28 cellular contexts compared by ENCODE assay signal in the genomic region with DNA sequence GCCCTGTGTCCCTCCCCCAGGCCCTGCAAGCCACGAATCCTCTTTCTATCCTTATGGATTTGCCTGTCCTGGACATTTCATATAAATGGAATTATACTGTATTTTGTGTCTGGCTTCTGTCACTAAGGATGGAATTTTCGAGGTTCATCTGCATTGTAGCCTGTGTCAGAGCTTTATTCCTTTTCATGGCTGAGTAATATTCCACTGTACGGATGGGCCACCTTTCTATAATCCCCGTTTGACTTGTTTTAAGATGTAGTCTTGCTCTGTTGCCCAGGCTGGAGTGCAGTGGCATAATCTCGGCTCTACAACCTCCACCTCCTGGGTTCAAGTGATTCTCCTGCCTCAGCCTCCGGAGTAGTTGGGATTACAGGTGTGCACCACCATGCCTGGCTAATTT.
"Had no signal": no experiment of that assay in that cellular context is flagged by ENCODE, and none has a peak within 500 bp of the region (broad histone marks: within the 10 kb centered on the region; RNA-seq: fewer than 3 reads in every experiment).

No MANE protein-coding gene starts in this region.

- H3K27me3 ChIP-seq: adrenal gland, SJSA1 had no signal

- H3K27ac Mint-ChIP-seq: activated CD4-positive, alpha-beta memory T cell treated with anti-CD3 and anti-CD28 coated beads, Interleukin-2, amount 10 ng/mL, durations not matched to agents 7 days and 5 days; activated CD4-positive, alpha-beta T cell treated with anti-CD3 and anti-CD28 coated beads for 36 hours; activated T-cell treated with anti-CD3 and anti-CD28 coated beads, Interleukin-2, amount 50 U/mL, for 24 hours; T-helper 1 cell treated with Interleukin-12 subunit alpha and Interleukin-12 subunit beta and Interleukin-4 antibody, amounts not matched to agents 30 μg/mL and 1 μg/mL, for 36 hours had no signal

- H3K27me3 Mint-ChIP-seq: activated CD4-positive, alpha-beta memory T cell treated with anti-CD3 and anti-CD28 coated beads, Interleukin-2, amount 10 ng/mL, durations not matched to agents 7 days and 5 days; activated CD4-positive, alpha-beta T cell treated with anti-CD3 and anti-CD28 coated beads for 36 hours; activated naive CD8-positive, alpha-beta T cell treated with anti-CD3 and anti-CD28 coated beads, Interleukin-2, amount 10 ng/mL, durations not matched to agents 7 days and 5 days; activated T-cell treated with anti-CD3 and anti-CD28 coated beads, Interleukin-2, amount 50 U/mL, for 24 hours had no signal

- H3K27ac ChIP-seq: adrenal gland, KMS-11, SJSA1 had no signal

- H3K9me3 Mint-ChIP-seq: activated CD4-positive, alpha-beta memory T cell treated with anti-CD3 and anti-CD28 coated beads, Interleukin-2, amount 10 ng/mL, durations not matched to agents 7 days and 5 days; activated naive CD8-positive, alpha-beta T cell treated with anti-CD3 and anti-CD28 coated beads, Interleukin-2, amount 10 ng/mL, durations not matched to agents 7 days and 5 days; activated T-cell treated with anti-CD3 and anti-CD28 coated beads, Interleukin-2, amount 50 U/mL, for 24 hours; T-helper 1 cell treated with Interleukin-12 subunit alpha and Interleukin-12 subunit beta and Interleukin-4 antibody, amounts not matched to agents 30 μg/mL and 1 μg/mL, for 36 hours; T-helper 2 cell treated with Interferon-gamma antibody and Interleukin-4, amounts not matched to agents 5 μg/mL and 100 μg/mL, for 36 hours had no signal

- H3K36me3 ChIP-seq: adrenal gland had no signal

- DNase-seq: activated CD4-positive, alpha-beta memory T cell treated with anti-CD3 and anti-CD28 coated beads, Interleukin-2, amount 10 ng/mL, durations not matched to agents 7 days and 5 days; activated CD4-positive, alpha-beta T cell treated with anti-CD3 and anti-CD28 coated beads for 36 hours; activated gamma-delta T cell treated with Interleukin-2 at 50 U/mL for 16 hours; activated naive CD4-positive, alpha-beta T cell treated with anti-CD3 and anti-CD28 coated beads, Interleukin-2, amount 50 U/mL, for 16 hours; activated naive CD8-positive, alpha-beta T cell treated with anti-CD3 and anti-CD28 coated beads, Interleukin-2, amount 10 ng/mL, durations not matched to agents 7 days and 5 days; activated T-cell treated with anti-CD3 and anti-CD28 coated beads, Interleukin-2, amount 50 U/mL, for 24 hours; adrenal gland; caudate nucleus; MM.1S; MV-4-11; NCI-H1092; NCI-H1436 treated with DMSO at 0.1 percent for 48 hours; NCI-H1694 treated with DMSO at 0.1 percent for 48 hours; NCI-H2029; NCI-H345; NCI-H524 treated with DMSO at 0.1 percent for 48 hours; SHP77 treated with DMSO at 0.1 percent for 48 hours; SK-N-SH had no signal

- H3K9ac ChIP-seq: KMS-11, SK-N-SH had no signal

- H3K4me3 ChIP-seq: adrenal gland, SJSA1 had no signal

- H3K9me3 ChIP-seq: adrenal gland, SJSA1, SK-N-SH had no signal

- FAIRE-seq: bronchial epithelial cell, colon, TTC549 had no signal

- ATAC-seq: activated CD4-positive, alpha-beta T cell treated with anti-CD3 and anti-CD28 coated beads for 36 hours; activated CD4-positive, CD25-positive, alpha-beta regulatory T cell treated with anti-CD3 and anti-CD28 coated beads, Interleukin-2, amount 50 U/mL, for 24 hours; Panc1 had no signal

- H3K4me3 Mint-ChIP-seq: activated CD4-positive, alpha-beta memory T cell treated with anti-CD3 and anti-CD28 coated beads, Interleukin-2, amount 10 ng/mL, durations not matched to agents 7 days and 5 days; activated CD4-positive, alpha-beta T cell treated with anti-CD3 and anti-CD28 coated beads for 36 hours; activated naive CD8-positive, alpha-beta T cell treated with anti-CD3 and anti-CD28 coated beads, Interleukin-2, amount 10 ng/mL, durations not matched to agents 7 days and 5 days; activated T-cell treated with anti-CD3 and anti-CD28 coated beads, Interleukin-2, amount 50 U/mL, for 24 hours; brain; T-helper 1 cell treated with Interleukin-12 subunit alpha and Interleukin-12 subunit beta and Interleukin-4 antibody, amounts not matched to agents 30 μg/mL and 1 μg/mL, for 36 hours; T-helper 2 cell treated with Interferon-gamma antibody and Interleukin-4, amounts not matched to agents 5 μg/mL and 100 μg/mL, for 36 hours had no signal

- H3K4me2 ChIP-seq: KMS-11, SK-N-SH had no signal
